23 cellular contexts compared by ENCODE assay signal in the genomic region with DNA sequence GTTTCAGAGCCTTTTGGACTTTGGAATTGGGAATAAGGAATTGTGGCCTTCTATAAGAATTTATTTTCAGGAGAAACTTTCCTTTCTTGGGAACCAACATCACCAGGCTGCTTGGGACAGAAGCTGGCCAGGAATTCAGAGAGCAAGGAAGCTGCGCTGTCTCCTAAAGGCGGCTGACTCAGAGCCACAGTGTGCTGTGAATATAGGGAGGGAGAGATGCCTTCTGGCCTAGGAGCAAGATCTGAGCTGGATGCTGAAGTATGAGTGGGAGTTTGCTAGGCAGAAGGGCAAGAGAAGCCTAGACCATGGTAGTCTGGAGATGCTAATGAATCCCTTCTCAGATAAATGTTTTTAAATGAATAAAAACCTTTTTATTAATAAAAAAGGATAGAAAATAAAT.
"Had no signal": no experiment of that assay in that cellular context is flagged by ENCODE, and none has a peak within 500 bp of the region (broad histone marks: within the 10 kb centered on the region; RNA-seq: fewer than 3 reads in every experiment).

No MANE protein-coding gene starts in this region.

- H3K9me3 ChIP-seq: adrenal gland, prostate gland, transverse colon had no signal

- H3K27ac ChIP-seq: adrenal gland, epithelial cell of prostate, prostate gland, transverse colon, VCaP had no signal

- H3K9me3 Mint-ChIP-seq: activated CD4-positive, alpha-beta memory T cell treated with anti-CD3 and anti-CD28 coated beads for 36 hours; activated naive CD4-positive, alpha-beta T cell treated with anti-CD3 and anti-CD28 coated beads, Interleukin-2, amount 50 U/mL, for 24 hours; activated T-cell treated with anti-CD3 and anti-CD28 coated beads, Interleukin-2, amount 50 U/mL, for 24 hours; brain; nephron progenitor cell; T-cell had no signal

- H3K36me3 Mint-ChIP-seq: activated CD4-positive, alpha-beta memory T cell treated with anti-CD3 and anti-CD28 coated beads for 36 hours; activated naive CD4-positive, alpha-beta T cell treated with anti-CD3 and anti-CD28 coated beads, Interleukin-2, amount 50 U/mL, for 24 hours; brain; T-cell had no signal

- H3K4me3 ChIP-seq: adrenal gland, prostate gland, smooth muscle cell, transverse colon had no signal

- H3K4me3 Mint-ChIP-seq: activated CD4-positive, alpha-beta memory T cell treated with anti-CD3 and anti-CD28 coated beads for 36 hours; activated naive CD4-positive, alpha-beta T cell treated with anti-CD3 and anti-CD28 coated beads, Interleukin-2, amount 50 U/mL, for 24 hours; activated T-cell treated with anti-CD3 and anti-CD28 coated beads, Interleukin-2, amount 50 U/mL, for 24 hours; brain; nephron progenitor cell; T-cell had no signal

- ATAC-seq: right cardiac atrium, T-cell had no signal

- H3K27ac Mint-ChIP-seq: activated CD4-positive, alpha-beta memory T cell treated with anti-CD3 and anti-CD28 coated beads for 36 hours; activated naive CD4-positive, alpha-beta T cell treated with anti-CD3 and anti-CD28 coated beads, Interleukin-2, amount 50 U/mL, for 24 hours; activated T-cell treated with anti-CD3 and anti-CD28 coated beads, Interleukin-2, amount 50 U/mL, for 24 hours; brain; nephron progenitor cell; T-cell had no signal

- H3K4me1 Mint-ChIP-seq: activated naive CD4-positive, alpha-beta T cell treated with anti-CD3 and anti-CD28 coated beads, Interleukin-2, amount 50 U/mL, for 24 hours; T-cell had no signal

- DNase-seq: activated CD4-positive, alpha-beta memory T cell treated with anti-CD3 and anti-CD28 coated beads for 36 hours; activated CD4-positive, alpha-beta T cell treated with anti-CD3 and anti-CD28 coated beads for 1 hour; activated effector memory CD4-positive, alpha-beta T cell treated with anti-CD3 and anti-CD28 coated beads, Interleukin-2, amount 50 U/mL, for 16 hours; activated T-cell treated with anti-CD3 and anti-CD28 coated beads, Interleukin-2, amount 50 U/mL, for 24 hours; adrenal gland; cerebellar nuclear complex; glutamatergic neuron; nephron progenitor cell; occipital lobe; right cardiac atrium; stimulated activated CD4-positive, alpha-beta T cell treated with anti-CD3 and anti-CD28 coated beads, Interleukin-4, amount 100 ng/mL, for 4 hours; stimulated activated CD8-positive, alpha-beta memory T cell treated with anti-CD3 and anti-CD28 coated beads, Interleukin-4, amount 100 ng/mL, for 48 hours; stimulated activated naive CD4-positive, alpha-beta T cell treated with Interleukin-2 at 50 U/mL for 16 hours; substantia nigra; T-cell; T1000; transverse colon had no signal

- H3K4me1 ChIP-seq: adrenal gland had no signal

- H3K27me3 ChIP-seq: adrenal gland, transverse colon had no signal

- H3K36me3 ChIP-seq: adrenal gland, prostate gland, transverse colon had no signal

- H3K27me3 Mint-ChIP-seq: brain had no signal

- H3K4me2 ChIP-seq: smooth muscle cell had no signal
